1 cellular context compared by ENCODE assay signal in the genomic region with DNA sequence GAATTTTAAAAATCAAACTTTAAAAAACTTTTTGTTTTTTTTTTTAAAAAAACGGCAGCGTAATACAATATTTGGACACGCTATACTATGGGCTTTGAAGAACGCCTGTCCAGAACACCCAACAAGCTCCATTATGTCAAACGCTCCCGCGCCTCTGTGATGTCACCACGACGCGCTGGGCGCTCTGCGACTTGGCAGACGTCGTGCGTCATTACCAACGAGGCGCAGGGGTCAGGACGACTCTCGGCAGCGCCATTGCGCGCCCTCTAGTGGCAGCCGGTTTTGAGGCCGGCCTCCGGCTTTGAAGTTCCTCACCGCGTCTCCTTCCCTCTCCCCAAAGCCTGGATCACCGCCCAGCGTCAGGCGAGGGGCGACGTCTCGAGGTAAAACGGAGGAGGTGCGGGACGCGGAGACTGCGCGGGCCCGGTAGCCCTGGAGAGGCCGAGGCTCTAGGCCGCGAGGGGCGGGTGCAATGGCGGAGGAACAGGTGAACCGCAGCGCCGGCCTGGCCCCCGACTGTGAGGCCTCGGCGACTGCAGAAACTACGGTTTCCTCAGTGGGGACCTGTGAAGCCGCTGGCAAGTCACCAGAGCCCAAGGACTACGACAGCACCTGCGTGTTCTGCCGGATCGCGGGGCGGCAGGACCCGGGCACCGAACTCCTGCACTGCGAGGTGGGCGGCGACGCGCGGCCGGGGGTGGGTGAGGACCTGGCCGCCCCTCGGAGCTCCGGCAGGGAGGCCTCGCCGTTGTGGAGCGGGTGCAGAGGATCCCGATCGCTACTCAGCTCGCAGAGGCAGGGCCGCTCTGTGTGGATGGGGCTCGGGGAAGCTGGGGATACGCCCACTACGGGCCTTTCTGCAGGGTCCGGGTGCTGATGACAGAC.
TF ChIP-seq lines count a peak whose summit lies in the region.

A gene (plus strand): TSS at position 265 of the 885 bp plus-strand sequence. CDS start 208 bp downstream, at position 473.

TF ChIP-seq in GM12878, 131 proteins besides CTCF, POLR2A, EP300 and RAD21 (continued from another document and continues in another):
- TF ChIP-seq, protein P1, sequence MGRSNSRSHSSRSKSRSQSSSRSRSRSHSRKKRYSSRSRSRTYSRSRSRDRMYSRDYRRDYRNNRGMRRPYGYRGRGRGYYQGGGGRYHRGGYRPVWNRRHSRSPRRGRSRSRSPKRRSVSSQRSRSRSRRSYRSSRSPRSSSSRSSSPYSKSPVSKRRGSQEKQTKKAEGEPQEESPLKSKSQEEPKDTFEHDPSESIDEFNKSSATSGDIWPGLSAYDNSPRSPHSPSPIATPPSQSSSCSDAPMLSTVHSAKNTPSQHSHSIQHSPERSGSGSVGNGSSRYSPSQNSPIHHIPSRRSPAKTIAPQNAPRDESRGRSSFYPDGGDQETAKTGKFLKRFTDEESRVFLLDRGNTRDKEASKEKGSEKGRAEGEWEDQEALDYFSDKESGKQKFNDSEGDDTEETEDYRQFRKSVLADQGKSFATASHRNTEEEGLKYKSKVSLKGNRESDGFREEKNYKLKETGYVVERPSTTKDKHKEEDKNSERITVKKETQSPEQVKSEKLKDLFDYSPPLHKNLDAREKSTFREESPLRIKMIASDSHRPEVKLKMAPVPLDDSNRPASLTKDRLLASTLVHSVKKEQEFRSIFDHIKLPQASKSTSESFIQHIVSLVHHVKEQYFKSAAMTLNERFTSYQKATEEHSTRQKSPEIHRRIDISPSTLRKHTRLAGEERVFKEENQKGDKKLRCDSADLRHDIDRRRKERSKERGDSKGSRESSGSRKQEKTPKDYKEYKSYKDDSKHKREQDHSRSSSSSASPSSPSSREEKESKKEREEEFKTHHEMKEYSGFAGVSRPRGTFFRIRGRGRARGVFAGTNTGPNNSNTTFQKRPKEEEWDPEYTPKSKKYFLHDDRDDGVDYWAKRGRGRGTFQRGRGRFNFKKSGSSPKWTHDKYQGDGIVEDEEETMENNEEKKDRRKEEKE (IDR thresholded peaks at IDR 0.05): no peak
- TF ChIP-seq SREBF1 (IDR thresholded peaks at IDR 0.05; ENCODE audit: low read length): no peak; the same call in 1 of the 2 replicates
- peak; percentile 98 for TF ChIP-seq SMARCA5 (IDR thresholded peaks at IDR 0.05)
- TF ChIP-seq, protein P2, sequence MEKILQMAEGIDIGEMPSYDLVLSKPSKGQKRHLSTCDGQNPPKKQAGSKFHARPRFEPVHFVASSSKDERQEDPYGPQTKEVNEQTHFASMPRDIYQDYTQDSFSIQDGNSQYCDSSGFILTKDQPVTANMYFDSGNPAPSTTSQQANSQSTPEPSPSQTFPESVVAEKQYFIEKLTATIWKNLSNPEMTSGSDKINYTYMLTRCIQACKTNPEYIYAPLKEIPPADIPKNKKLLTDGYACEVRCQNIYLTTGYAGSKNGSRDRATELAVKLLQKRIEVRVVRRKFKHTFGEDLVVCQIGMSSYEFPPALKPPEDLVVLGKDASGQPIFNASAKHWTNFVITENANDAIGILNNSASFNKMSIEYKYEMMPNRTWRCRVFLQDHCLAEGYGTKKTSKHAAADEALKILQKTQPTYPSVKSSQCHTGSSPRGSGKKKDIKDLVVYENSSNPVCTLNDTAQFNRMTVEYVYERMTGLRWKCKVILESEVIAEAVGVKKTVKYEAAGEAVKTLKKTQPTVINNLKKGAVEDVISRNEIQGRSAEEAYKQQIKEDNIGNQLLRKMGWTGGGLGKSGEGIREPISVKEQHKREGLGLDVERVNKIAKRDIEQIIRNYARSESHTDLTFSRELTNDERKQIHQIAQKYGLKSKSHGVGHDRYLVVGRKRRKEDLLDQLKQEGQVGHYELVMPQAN (conservative IDR thresholded peaks at IDR 0.05): peak; percentile 59; the same call in 1 of the 2 replicates
- peak; percentile 47; the same call in 1 of the 2 replicates for TF ChIP-seq MXI1 (IDR thresholded peaks at IDR 0.05; ENCODE audit: low read depth, low read length)
- TF ChIP-seq SRF (IDR thresholded peaks at IDR 0.05; ENCODE audit: low read depth in 2 of 2, low read length in 2 of 2): 0 out of 4 replicates have a peak, but pooled peaks of 1 of the 2 experiments have one; percentile 72
- TF ChIP-seq BRCA1 (IDR thresholded peaks at IDR 0.05; ENCODE audit: low read depth, low read length): no peak
- TF ChIP-seq, protein P3, sequence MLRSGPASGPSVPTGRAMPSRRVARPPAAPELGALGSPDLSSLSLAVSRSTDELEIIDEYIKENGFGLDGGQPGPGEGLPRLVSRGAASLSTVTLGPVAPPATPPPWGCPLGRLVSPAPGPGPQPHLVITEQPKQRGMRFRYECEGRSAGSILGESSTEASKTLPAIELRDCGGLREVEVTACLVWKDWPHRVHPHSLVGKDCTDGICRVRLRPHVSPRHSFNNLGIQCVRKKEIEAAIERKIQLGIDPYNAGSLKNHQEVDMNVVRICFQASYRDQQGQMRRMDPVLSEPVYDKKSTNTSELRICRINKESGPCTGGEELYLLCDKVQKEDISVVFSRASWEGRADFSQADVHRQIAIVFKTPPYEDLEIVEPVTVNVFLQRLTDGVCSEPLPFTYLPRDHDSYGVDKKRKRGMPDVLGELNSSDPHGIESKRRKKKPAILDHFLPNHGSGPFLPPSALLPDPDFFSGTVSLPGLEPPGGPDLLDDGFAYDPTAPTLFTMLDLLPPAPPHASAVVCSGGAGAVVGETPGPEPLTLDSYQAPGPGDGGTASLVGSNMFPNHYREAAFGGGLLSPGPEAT (IDR thresholded peaks at IDR 0.05; ENCODE audit: low read depth): peak; percentile 74
- TF ChIP-seq, protein P4, sequence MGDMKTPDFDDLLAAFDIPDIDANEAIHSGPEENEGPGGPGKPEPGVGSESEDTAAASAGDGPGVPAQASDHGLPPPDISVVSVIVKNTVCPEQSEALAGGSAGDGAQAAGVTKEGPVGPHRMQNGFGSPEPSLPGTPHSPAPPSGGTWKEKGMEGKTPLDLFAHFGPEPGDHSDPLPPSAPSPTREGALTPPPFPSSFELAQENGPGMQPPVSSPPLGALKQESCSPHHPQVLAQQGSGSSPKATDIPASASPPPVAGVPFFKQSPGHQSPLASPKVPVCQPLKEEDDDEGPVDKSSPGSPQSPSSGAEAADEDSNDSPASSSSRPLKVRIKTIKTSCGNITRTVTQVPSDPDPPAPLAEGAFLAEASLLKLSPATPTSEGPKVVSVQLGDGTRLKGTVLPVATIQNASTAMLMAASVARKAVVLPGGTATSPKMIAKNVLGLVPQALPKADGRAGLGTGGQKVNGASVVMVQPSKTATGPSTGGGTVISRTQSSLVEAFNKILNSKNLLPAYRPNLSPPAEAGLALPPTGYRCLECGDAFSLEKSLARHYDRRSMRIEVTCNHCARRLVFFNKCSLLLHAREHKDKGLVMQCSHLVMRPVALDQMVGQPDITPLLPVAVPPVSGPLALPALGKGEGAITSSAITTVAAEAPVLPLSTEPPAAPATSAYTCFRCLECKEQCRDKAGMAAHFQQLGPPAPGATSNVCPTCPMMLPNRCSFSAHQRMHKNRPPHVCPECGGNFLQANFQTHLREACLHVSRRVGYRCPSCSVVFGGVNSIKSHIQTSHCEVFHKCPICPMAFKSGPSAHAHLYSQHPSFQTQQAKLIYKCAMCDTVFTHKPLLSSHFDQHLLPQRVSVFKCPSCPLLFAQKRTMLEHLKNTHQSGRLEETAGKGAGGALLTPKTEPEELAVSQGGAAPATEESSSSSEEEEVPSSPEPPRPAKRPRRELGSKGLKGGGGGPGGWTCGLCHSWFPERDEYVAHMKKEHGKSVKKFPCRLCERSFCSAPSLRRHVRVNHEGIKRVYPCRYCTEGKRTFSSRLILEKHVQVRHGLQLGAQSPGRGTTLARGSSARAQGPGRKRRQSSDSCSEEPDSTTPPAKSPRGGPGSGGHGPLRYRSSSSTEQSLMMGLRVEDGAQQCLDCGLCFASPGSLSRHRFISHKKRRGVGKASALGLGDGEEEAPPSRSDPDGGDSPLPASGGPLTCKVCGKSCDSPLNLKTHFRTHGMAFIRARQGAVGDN (IDR thresholded peaks at IDR 0.05): peak; percentile 95
- TF ChIP-seq ZNF384 (IDR thresholded peaks at IDR 0.05; ENCODE audit: borderline replicate concordance, low read depth, low read length): no peak
- no peak for TF ChIP-seq CEBPB (IDR thresholded peaks at IDR 0.05; ENCODE audit: borderline replicate concordance in 1 of 2, low read depth in 2 of 2, low read length in 2 of 2)
- TF ChIP-seq IKZF2 (IDR thresholded peaks at IDR 0.05): peak; percentile 58 to 60; a peak in 3 of 4 replicates
- no peak for TF ChIP-seq ASH2L (IDR thresholded peaks at IDR 0.05; ENCODE audit: borderline replicate concordance, low read depth)
- no peak for TF ChIP-seq TAF1 (IDR thresholded peaks at IDR 0.05; ENCODE audit: borderline replicate concordance, low read depth, low read length)
- peak; percentile 71; the same call in 1 of the 2 replicates for TF ChIP-seq DPF2 (IDR thresholded peaks at IDR 0.05)
- TF ChIP-seq ATF7 (IDR thresholded peaks at IDR 0.05; ENCODE audit: low read depth): peak; percentile 92
- TF ChIP-seq, protein P5, sequence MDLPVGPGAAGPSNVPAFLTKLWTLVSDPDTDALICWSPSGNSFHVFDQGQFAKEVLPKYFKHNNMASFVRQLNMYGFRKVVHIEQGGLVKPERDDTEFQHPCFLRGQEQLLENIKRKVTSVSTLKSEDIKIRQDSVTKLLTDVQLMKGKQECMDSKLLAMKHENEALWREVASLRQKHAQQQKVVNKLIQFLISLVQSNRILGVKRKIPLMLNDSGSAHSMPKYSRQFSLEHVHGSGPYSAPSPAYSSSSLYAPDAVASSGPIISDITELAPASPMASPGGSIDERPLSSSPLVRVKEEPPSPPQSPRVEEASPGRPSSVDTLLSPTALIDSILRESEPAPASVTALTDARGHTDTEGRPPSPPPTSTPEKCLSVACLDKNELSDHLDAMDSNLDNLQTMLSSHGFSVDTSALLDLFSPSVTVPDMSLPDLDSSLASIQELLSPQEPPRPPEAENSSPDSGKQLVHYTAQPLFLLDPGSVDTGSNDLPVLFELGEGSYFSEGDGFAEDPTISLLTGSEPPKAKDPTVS (IDR thresholded peaks at IDR 0.05; ENCODE audit: low read depth, low read length): no peak
- TF ChIP-seq CHD2 (IDR thresholded peaks at IDR 0.05; ENCODE audit: borderline replicate concordance, low read depth, low read length): peak; percentile 36; the same call in 1 of the 2 replicates
- TF ChIP-seq, protein P6, sequence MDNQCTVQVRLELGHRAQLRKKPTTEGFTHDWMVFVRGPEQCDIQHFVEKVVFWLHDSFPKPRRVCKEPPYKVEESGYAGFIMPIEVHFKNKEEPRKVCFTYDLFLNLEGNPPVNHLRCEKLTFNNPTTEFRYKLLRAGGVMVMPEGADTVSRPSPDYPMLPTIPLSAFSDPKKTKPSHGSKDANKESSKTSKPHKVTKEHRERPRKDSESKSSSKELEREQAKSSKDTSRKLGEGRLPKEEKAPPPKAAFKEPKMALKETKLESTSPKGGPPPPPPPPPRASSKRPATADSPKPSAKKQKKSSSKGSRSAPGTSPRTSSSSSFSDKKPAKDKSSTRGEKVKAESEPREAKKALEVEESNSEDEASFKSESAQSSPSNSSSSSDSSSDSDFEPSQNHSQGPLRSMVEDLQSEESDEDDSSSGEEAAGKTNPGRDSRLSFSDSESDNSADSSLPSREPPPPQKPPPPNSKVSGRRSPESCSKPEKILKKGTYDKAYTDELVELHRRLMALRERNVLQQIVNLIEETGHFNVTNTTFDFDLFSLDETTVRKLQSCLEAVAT (IDR thresholded peaks at IDR 0.05): peak; percentile 36; the same call in 1 of the 2 replicates
- no peak for TF ChIP-seq PAX8 (IDR thresholded peaks at IDR 0.05)
- no peak for TF ChIP-seq NFXL1 (IDR thresholded peaks at IDR 0.05; ENCODE audit: borderline replicate concordance)
- peak; percentile 97 for TF ChIP-seq NR2F1 (conservative IDR thresholded peaks at IDR 0.05)
- peak; percentile 58; the same call in 1 of the 2 replicates for TF ChIP-seq RFX5 (IDR thresholded peaks at IDR 0.05; ENCODE audit: low read depth, low read length)
- peak; percentile 35; the same call in 1 of the 2 replicates for TF ChIP-seq PAX5 (IDR thresholded peaks at IDR 0.05; ENCODE audit: borderline replicate concordance, low read depth, low read length)
- TF ChIP-seq SUZ12 (IDR thresholded peaks at IDR 0.05; ENCODE audit: unreplicated experiment): no peak
- peak; percentile 46; the same call in 1 of the 2 replicates for TF ChIP-seq HCFC1 (IDR thresholded peaks at IDR 0.05; ENCODE audit: low read length)
- no peak for TF ChIP-seq ZSCAN29 (IDR thresholded peaks at IDR 0.05)
- 0 out of 2 replicates have a peak, but pooled peaks have one; percentile 24 for TF ChIP-seq SPI1 (IDR thresholded peaks at IDR 0.05; ENCODE audit: borderline replicate concordance, insufficient read depth, low read depth, low read length)
- TF ChIP-seq, protein P7, sequence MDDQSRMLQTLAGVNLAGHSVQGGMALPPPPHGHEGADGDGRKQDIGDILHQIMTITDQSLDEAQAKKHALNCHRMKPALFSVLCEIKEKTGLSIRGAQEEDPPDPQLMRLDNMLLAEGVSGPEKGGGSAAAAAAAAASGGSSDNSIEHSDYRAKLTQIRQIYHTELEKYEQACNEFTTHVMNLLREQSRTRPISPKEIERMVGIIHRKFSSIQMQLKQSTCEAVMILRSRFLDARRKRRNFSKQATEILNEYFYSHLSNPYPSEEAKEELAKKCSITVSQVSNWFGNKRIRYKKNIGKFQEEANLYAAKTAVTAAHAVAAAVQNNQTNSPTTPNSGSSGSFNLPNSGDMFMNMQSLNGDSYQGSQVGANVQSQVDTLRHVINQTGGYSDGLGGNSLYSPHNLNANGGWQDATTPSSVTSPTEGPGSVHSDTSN (IDR thresholded peaks at IDR 0.05; ENCODE audit: insufficient replicate concordance, low read depth, low read length): no peak
- TF ChIP-seq EED (IDR thresholded peaks at IDR 0.05; ENCODE audit: low read depth): peak; percentile 44; the same call in 1 of the 2 replicates
- TF ChIP-seq CBX5 (IDR thresholded peaks at IDR 0.05; ENCODE audit: low read depth): peak; percentile 95; the same call in 1 of the 2 replicates
- peak; percentile 97 for TF ChIP-seq TCF7 (IDR thresholded peaks at IDR 0.05; ENCODE audit: borderline replicate concordance)
- TF ChIP-seq MEF2A (IDR thresholded peaks at IDR 0.05; ENCODE audit: insufficient read depth, low read depth, low read length): peak; percentile 68
- TF ChIP-seq ZNF24 (IDR thresholded peaks at IDR 0.05): no peak
- TF ChIP-seq BMI1 (IDR thresholded peaks at IDR 0.05; ENCODE audit: borderline replicate concordance): no peak
